In the genomic region with DNA sequence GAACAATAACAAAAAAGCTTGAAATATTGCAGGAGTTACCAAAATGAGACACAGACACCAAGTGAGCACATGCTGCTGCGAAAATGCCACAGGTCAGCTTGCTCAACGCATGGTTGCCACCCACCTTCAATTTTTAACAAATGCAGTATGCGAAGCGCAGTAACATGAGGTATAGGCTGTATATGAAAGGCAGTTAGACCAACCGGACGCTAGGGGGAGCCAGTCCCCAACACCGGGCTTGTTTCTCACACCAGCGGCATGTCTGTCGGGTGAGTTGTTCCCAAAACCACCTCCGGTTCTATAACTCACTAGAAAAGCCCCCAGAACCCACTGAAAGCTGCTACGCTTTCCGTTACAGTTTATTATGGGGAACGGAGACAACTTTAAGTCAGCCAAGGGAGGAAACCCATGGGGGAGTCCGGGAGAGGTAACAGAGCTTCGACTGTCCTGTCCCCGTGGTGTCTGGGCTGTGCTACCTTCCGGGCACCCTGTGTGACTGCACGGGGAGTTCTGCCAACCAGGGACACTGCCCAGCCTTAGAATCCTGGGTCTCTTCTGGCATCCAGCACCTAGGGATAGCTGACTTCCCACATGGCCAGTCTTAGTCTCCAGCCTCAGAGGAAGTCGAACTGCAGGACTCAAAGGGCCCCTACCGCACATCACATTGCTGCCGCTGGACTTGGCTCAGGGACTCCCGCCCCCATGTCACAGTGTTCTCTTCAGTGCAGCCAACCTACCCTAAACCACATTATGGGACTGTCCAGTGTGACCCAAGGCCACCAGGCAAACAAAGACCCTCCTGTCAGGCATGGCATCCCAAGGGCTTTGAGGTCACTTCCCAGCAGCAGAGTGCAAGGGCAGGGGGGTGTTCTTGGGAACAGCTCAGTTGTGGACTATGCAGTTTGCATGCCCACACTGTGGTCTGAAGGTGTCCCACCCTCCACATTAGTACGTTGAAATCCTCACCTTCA, we compare ENCODE assay signal across 8 cellular contexts. TPM values are rescaled to one million over a fixed set of nuclear protein-coding genes. Genes with fewer than 3 reads are reported as not detected.
DNase-seq lines count a peak whose midpoint lies in the region; ATAC-seq, FAIRE-seq and TF ChIP-seq lines count a peak whose summit lies in the region.

No MANE protein-coding gene starts in this region.

- FAIRE-seq in D721Med (lab: Jason Lieb, UNC), result no peak

- H3K27me3 ChIP-seq in endodermal cell (ENCODE audit: control insufficient read depth, insufficient read depth, low read length, poor library complexity, severe bottlenecking), result peaks cover 27% of the 10 kb centered on the region

- TF ChIP-seq CTCF in D721Med (IDR thresholded peaks at IDR 0.05; ENCODE audit: insufficient read depth, missing control alignments), result peak; percentile 93
- peak; percentile 97 for TF ChIP-seq CTCF in endodermal cell (conservative IDR thresholded peaks at IDR 0.05)

- H3K27me3 Mint-ChIP-seq in endodermal cell (ENCODE audit: insufficient read depth), result peaks cover 56% of the 10 kb centered on the region

- no peak overlapping the region for H3K9ac ChIP-seq in endodermal cell (ENCODE audit: extremely low read depth, low read length, poor library complexity, severe bottlenecking)

- ATAC-seq in GM21390 (IDR thresholded peaks at IDR 0.05; ENCODE audit: unreplicated experiment), result peak; percentile 96

- no peak overlapping the region for H3K27ac Mint-ChIP-seq in endodermal cell

- peaks cover 4% of the 10 kb centered on the region for H3K36me3 Mint-ChIP-seq in endodermal cell (ENCODE audit: low read depth)

- H3K27ac ChIP-seq in endodermal cell (ENCODE audit: low read depth, low read length), result no peak overlapping the region

- 5 to 42% methylated on average over 4 to 22 of the region's 23 CpGs for WGBS in endodermal cell (ENCODE audit: insufficient coverage in 1 of 2, insufficient read length in 1 of 2), 2 experiments

- H3K36me3 ChIP-seq in endodermal cell (ENCODE audit: control insufficient read depth, insufficient read depth, low read length), result peaks cover 2% of the 10 kb centered on the region

- no peak overlapping the region for H3K4me3 ChIP-seq in endodermal cell (ENCODE audit: low read length)

- H3K9me3 ChIP-seq in endodermal cell (ENCODE audit: control insufficient read depth, low read length), result no peaks in the 10 kb centered on the region

- H3K9me3 Mint-ChIP-seq in endodermal cell, result peaks cover 10% of the 10 kb centered on the region

- no peaks in the 10 kb centered on the region for H3K4me1 Mint-ChIP-seq in endodermal cell

- no peaks in the 10 kb centered on the region for H3K4me1 ChIP-seq in endodermal cell (ENCODE audit: control insufficient read depth, insufficient read depth, low read length)

- peak; percentile 71 for DNase-seq in D721Med (ENCODE audit: insufficient read length, low spot score)
- peak; percentile 90 for DNase-seq in HT-29 (ENCODE audit: low spot score)
- DNase-seq in NOMO-1 treated with DMSO at 0.1 percent for 48 hours (lab: John Stamatoyannopoulos, UW; ENCODE audit: unreplicated experiment), result peak; percentile 85
- peak; percentile 78 to 80 for DNase-seq in activated CD8-positive, alpha-beta memory T cell treated with anti-CD3 and anti-CD28 coated beads for 4 hours (ENCODE audit: low read depth in 2 of 2)
- peak; percentile 93 for DNase-seq in endodermal cell
- DNase-seq in mucosa of gallbladder (ENCODE audit: low spot score), result peak; percentile 88
- DNase-seq in stimulated activated CD8-positive, alpha-beta memory T cell treated with anti-CD3 and anti-CD28 coated beads, Interleukin-4, amount 100 ng/mL, for 4 hours (ENCODE audit: low read depth in 2 of 2, low spot score in 1 of 2), result peak; percentile 81 to 82

- H3K4me3 Mint-ChIP-seq in endodermal cell, result no peak overlapping the region

RNA-seq across cellular contexts. Expression of a gene that starts 14.0 kb away (rescaled TPM):
- 34.0 and 41.1 TPM in 2 replicates for total RNA-seq in HT-29 (2014; rRNA removed; shearing (Covaris generic))
- 100 to 1,000 TPM; 103 to 112 TPM for total RNA-seq in endodermal cell
- 55.2 TPM for polyA plus RNA-seq in endodermal cell (2013, experiment 1 of 2)
- 42.1 TPM for polyA plus RNA-seq in endodermal cell (2013, experiment 2 of 2)
- 122 TPM for total RNA-seq in mucosa of gallbladder
